Comparison of ENCODE assay signal across 1 cellular context in genomic region chr10:3477683-3478082, GRCh38.
TF ChIP-seq lines count a peak whose summit lies in the region.

No MANE protein-coding gene starts in this region.

TF ChIP-seq in endothelial cell of umbilical vein, 7 proteins besides CTCF, POLR2A, EP300 and RAD21 (continued from another document):
- TF ChIP-seq POLR2AphosphoS5 (IDR thresholded peaks at IDR 0.05; ENCODE audit: insufficient read depth, low read depth, low read length): no peak
- no peak for TF ChIP-seq MYC (IDR thresholded peaks at IDR 0.05; ENCODE audit: low read depth, low read length)
TF ChIP-seq in endothelial cell of umbilical vein: peak in this region for 0.
